Comparison of ENCODE assay signal across 9 cellular contexts in the genomic region with DNA sequence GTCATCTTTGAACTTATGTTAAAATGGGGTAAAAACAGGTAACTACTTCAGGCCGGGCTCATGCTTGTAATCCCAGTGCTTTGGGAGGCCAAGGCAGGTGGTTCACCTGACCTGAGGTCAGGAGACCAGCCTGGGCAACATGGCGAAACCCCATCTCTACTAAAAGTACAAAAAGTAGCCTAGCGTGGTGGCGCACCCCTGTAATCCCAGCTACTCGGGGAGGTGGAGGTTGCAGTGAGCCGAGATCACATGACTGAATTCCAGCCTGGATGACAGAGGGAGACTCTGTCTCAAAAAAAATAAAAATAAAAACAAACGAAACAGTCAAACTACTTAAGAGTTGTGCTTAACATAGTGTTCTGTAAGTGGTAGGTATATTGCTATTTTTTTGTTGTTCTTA. TPM values are rescaled to one million over a fixed set of nuclear protein-coding genes. Genes with fewer than 3 reads are reported as not detected.
DNase-seq lines count a peak whose midpoint lies in the region; ATAC-seq and TF ChIP-seq lines count a peak whose summit lies in the region.
"Had no signal": no experiment of that assay in that cellular context is flagged by ENCODE, and none has a peak within 500 bp of the region (broad histone marks: within the 10 kb centered on the region; RNA-seq: fewer than 3 reads in every experiment).

No MANE protein-coding gene starts in this region.

- H3K79me2 ChIP-seq in OCI-LY3 (ENCODE audit: low read length): peaks cover 81% of the 10 kb centered on the region

- H3K79me1 ChIP-seq in neuronal stem cell (ENCODE audit: low read depth, low read length): no peaks in the 10 kb centered on the region

- H3K4me2 ChIP-seq in OCI-LY3 (ENCODE audit: low read length) (peak overlapping the region; percentile 98), neuronal stem cell (ENCODE audit: insufficient read depth, low read length, poor library complexity, severe bottlenecking) (peak overlapping the region; percentile 37)

- no peak for TF ChIP-seq CTCF in CD4-positive, alpha-beta T cell (IDR thresholded peaks at IDR 0.05)
- TF ChIP-seq CTCF in OCI-LY3 (IDR thresholded peaks at IDR 0.05; ENCODE audit: low read depth, low read length) (no peak), endothelial cell (IDR thresholded peaks at IDR 0.05; ENCODE audit: unreplicated experiment) (no peak)

- H3K18ac ChIP-seq in neuronal stem cell (ENCODE audit: low read length): no peak overlapping the region

- no peak for ATAC-seq in CD4-positive, alpha-beta T cell (ENCODE audit: poor library complexity)

- peak overlapping the region; percentile 99 for H3K4me3 Mint-ChIP-seq in CD4-positive, alpha-beta T cell
- H3K4me3 Mint-ChIP-seq in endothelial cell (ENCODE audit: unreplicated experiment): peak overlapping the region; percentile 97

- POLR2A ChIA-PET in CD4-positive, alpha-beta T cell (lab: Charles Lee): interaction anchor here (0.7 to 2.1 kb wide), 4 partner anchors 11 to 587 kb away, joined by 3 to 10 read pairs (median 5); a partner anchor contains a TSS

- no peak overlapping the region for H2BK15ac ChIP-seq in neuronal stem cell (ENCODE audit: low read length)

- no peak overlapping the region for H3K14ac ChIP-seq in neuronal stem cell (ENCODE audit: low read length)

- H3K27me3 Mint-ChIP-seq in CD4-positive, alpha-beta T cell: peaks cover 4% of the 10 kb centered on the region
- peaks cover 21% of the 10 kb centered on the region for H3K27me3 Mint-ChIP-seq in endothelial cell (ENCODE audit: unreplicated experiment)

- H4K20me1 ChIP-seq in OCI-LY3 (ENCODE audit: insufficient read depth, low read length): peaks cover 66% of the 10 kb centered on the region

- peaks cover 51% of the 10 kb centered on the region for H3K4me1 Mint-ChIP-seq in CD4-positive, alpha-beta T cell (ENCODE audit: low read depth)
- H3K4me1 Mint-ChIP-seq in endothelial cell (ENCODE audit: unreplicated experiment): peaks cover 8% of the 10 kb centered on the region

- H3K4me3 ChIP-seq in OCI-LY3 (ENCODE audit: low read length) (peak overlapping the region; percentile 99), neuronal stem cell (ENCODE audit: low read length in 2 of 2) (peak overlapping the region; percentile 74 to 80)

- H3K9me3 ChIP-seq in CD4-positive, alpha-beta T cell (ENCODE audit: control insufficient read depth, low read length): no peaks in the 10 kb centered on the region
- no peaks in the 10 kb centered on the region for H3K9me3 ChIP-seq in OCI-LY3 (ENCODE audit: insufficient read depth, low read length)
- H3K9me3 ChIP-seq in neuronal stem cell (replicated peaks in 1 of 2; ENCODE audit: control insufficient read depth in 2 of 2, insufficient read depth in 1 of 2, low read depth in 1 of 2, low read length in 2 of 2): no peaks in the 10 kb centered on the region

- H3K27ac ChIP-seq in CD4-positive, alpha-beta T cell (ENCODE audit: low read depth, low read length): peak overlapping the region; percentile 100
- H3K27ac ChIP-seq in OCI-LY3 (ENCODE audit: low read length) (no peak overlapping the region; the same call in 1 of the 2 replicates), neuronal stem cell (replicated peaks; ENCODE audit: low read length) (no peak overlapping the region)

- no peak overlapping the region for H2BK120ac ChIP-seq in neuronal stem cell (ENCODE audit: low read depth, low read length)

- CTCF ChIA-PET in CD4-positive, alpha-beta T cell (lab: Charles Lee): no interaction called here

- H3K36me3 ChIP-seq in OCI-LY3 (replicated peaks; ENCODE audit: low read depth, low read length) (peaks cover 47% of the 10 kb centered on the region), neuronal stem cell (replicated peaks in 1 of 2; ENCODE audit: control insufficient read depth in 2 of 2, insufficient read depth in 2 of 2, low read length in 2 of 2) (peaks cover 1 to 57% of the 10 kb centered on the region in 2 donors)

- H3K9ac ChIP-seq in OCI-LY3 (ENCODE audit: low read length): 0 out of 2 replicates have a peak overlapping the region, but pooled peaks have one; percentile 100
- H3K9ac ChIP-seq in neuronal stem cell (ENCODE audit: low read depth, low read length, poor library complexity): no peak overlapping the region

- intact Hi-C loops in CD4-positive, alpha-beta T cell (cut with DNase I, micrococcal nuclease): loop anchor here (2.0 to 10.0 kb wide), 2 partner anchors 14 to 588 kb away; a partner anchor contains a TSS

- no peak overlapping the region for H4K91ac ChIP-seq in neuronal stem cell (ENCODE audit: low read depth, low read length, poor library complexity)

- H2AFZ ChIP-seq in OCI-LY3 (ENCODE audit: low read depth, low read length): no peak overlapping the region
- no peak overlapping the region for H2AFZ ChIP-seq in neuronal stem cell (ENCODE audit: low read length)

- no peaks in the 10 kb centered on the region for H3K27me3 ChIP-seq in CD4-positive, alpha-beta T cell (ENCODE audit: control insufficient read depth, insufficient read depth, low read length)
- H3K27me3 ChIP-seq in OCI-LY3 (ENCODE audit: low read depth, low read length) (no peaks in the 10 kb centered on the region), neuronal stem cell (ENCODE audit: control insufficient read depth in 3 of 3, insufficient read depth in 3 of 3, low read depth in 1 of 3, low read length in 3 of 3) (no peaks in the 10 kb centered on the region)

- no peak overlapping the region for H3K4ac ChIP-seq in neuronal stem cell (ENCODE audit: low read length)

- no peak overlapping the region for H2AK5ac ChIP-seq in neuronal stem cell (ENCODE audit: low read depth, low read length)

- no peak overlapping the region for H3K23ac ChIP-seq in neuronal stem cell (ENCODE audit: low read depth, low read length, poor library complexity)

- no peak overlapping the region for H2BK12ac ChIP-seq in neuronal stem cell (ENCODE audit: low read length)

- peaks cover 81% of the 10 kb centered on the region for H3K36me3 Mint-ChIP-seq in CD4-positive, alpha-beta T cell (ENCODE audit: low read depth)
- peaks cover 27% of the 10 kb centered on the region for H3K36me3 Mint-ChIP-seq in endothelial cell (ENCODE audit: low read depth, unreplicated experiment)

- no peak for DNase-seq in CD4-positive, alpha-beta T cell
- no peak for DNase-seq in endothelial cell (ENCODE audit: low spot score)
- no peak for DNase-seq in neuronal stem cell (ENCODE audit: low spot score)
- no peak for DNase-seq in inferior parietal cortex (ENCODE audit: extremely low spot score)
- DNase-seq in NCI-H748 treated with DMSO at 0.1 percent for 48 hours (lab: John Stamatoyannopoulos, UW): no peak
- DNase-seq in NCI-H345 treated with DMSO at 0.1 percent for 48 hours (lab: John Stamatoyannopoulos, UW; ENCODE audit: unreplicated experiment): no peak
- no peak for DNase-seq in C1 segment of cervical spinal cord (lab: John Stamatoyannopoulos, UW)
- DNase-seq: NCI-H1105 treated with DMSO at 0.1 percent for 48 hours had no signal

- no peak overlapping the region for H2BK5ac ChIP-seq in neuronal stem cell (ENCODE audit: low read length)

- H3K27ac Mint-ChIP-seq in CD4-positive, alpha-beta T cell: peak overlapping the region; percentile 99
- H3K27ac Mint-ChIP-seq in endothelial cell (ENCODE audit: unreplicated experiment): no peak overlapping the region

- H3K9me3 Mint-ChIP-seq in CD4-positive, alpha-beta T cell: no peaks in the 10 kb centered on the region
- no peaks in the 10 kb centered on the region for H3K9me3 Mint-ChIP-seq in endothelial cell (ENCODE audit: unreplicated experiment)

- H3K4me1 ChIP-seq in OCI-LY3 (ENCODE audit: low read length) (peaks cover 23% of the 10 kb centered on the region), neuronal stem cell (ENCODE audit: control insufficient read depth in 2 of 2, insufficient read depth in 1 of 2, low read depth in 1 of 2, low read length in 2 of 2) (peaks cover 0 to 2% of the 10 kb centered on the region in 2 donors)

- no CpG with 5 or more reads among the region's 7 CpGs for WGBS in neuronal stem cell (ENCODE audit: extremely low coverage in 2 of 2, insufficient read length in 2 of 2, insufficient replicate concordance in 1 of 2), 2 donors

- H4K8ac ChIP-seq in neuronal stem cell (ENCODE audit: low read depth, low read length): no peak overlapping the region

RNA-seq across cellular contexts. Expression of a gene that starts 2.5 kb away (rescaled TPM):
- 100 to 1,000 TPM; 610 to 653 TPM for total RNA-seq in CD4-positive, alpha-beta T cell
- 265 TPM for total RNA-seq in endothelial cell (ENCODE audit: unreplicated experiment)
- polyA plus RNA-seq in neuronal stem cell (2013, experiment 1 of 2): 134 TPM
- 134 TPM for polyA plus RNA-seq in neuronal stem cell (2013, experiment 2 of 2)
